Comparison of ENCODE assay signal across 8 cellular contexts in the genomic region with DNA sequence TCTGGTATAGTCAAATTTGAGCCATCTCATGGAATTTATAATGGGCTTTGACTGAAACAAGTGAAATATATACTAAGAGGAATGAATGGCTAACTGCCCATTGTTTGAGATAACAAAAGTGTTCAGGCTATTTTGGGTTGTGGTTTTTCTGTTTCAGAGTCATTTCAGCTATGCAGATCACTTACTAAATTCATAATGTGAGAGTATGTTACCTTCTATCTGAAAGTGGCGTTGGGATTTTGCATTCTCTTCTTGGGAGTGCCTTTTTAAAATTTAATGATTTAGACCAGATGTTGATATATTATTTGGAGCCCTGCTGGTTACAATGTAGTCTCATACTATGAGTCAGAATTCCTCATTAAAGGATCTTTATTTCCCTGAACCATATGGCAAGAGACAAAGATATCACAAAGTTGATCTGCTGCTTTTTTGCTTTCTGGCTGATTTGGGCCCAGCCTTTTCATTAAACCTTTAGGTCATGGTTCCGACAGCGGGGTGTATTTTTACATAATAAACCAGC. TPM values are rescaled to one million over a fixed set of nuclear protein-coding genes. Genes with fewer than 3 reads are reported as not detected.
DNase-seq lines count a peak whose midpoint lies in the region; ATAC-seq and TF ChIP-seq lines count a peak whose summit lies in the region.

No MANE protein-coding gene starts in this region.

- H3K4me2 ChIP-seq in trophoblast cell (ENCODE audit: low read length) = no peak overlapping the region

- no CpG with 5 or more reads among the region's 3 CpGs for WGBS in trophoblast cell (ENCODE audit: extremely low coverage, insufficient coverage, insufficient read length)

- no peak overlapping the region for H2BK120ac ChIP-seq in trophoblast cell (ENCODE audit: insufficient read depth, low read length, poor library complexity)

- no peaks in the 10 kb centered on the region for H3K27me3 ChIP-seq in trophoblast cell (ENCODE audit: insufficient read depth, low read length)

- CTCF ChIA-PET in WTC11 (lab: Charles Lee) = interaction anchor here (0.6 kb wide), 1 partner anchor 9 kb away, joined by 3 read pairs; no protein-coding TSS in a partner anchor
- CTCF ChIA-PET in activated CD4-positive, alpha-beta T cell treated with anti-CD3 and anti-CD28 coated beads for 36 hours (lab: Charles Lee) = interaction anchor here (0.7 to 1.2 kb wide), 3 partner anchors 8 to 590 kb away, joined by 3 to 5 read pairs (median 4); no protein-coding TSS in a partner anchor

- H4K8ac ChIP-seq in trophoblast cell (ENCODE audit: low read depth, low read length) = no peak overlapping the region

- H3K9me3 Mint-ChIP-seq in WTC11 = no peaks in the 10 kb centered on the region
- H3K9me3 Mint-ChIP-seq in activated CD4-positive, alpha-beta T cell treated with anti-CD3 and anti-CD28 coated beads for 36 hours (ENCODE audit: low read depth) = no peaks in the 10 kb centered on the region

- TF ChIP-seq POLR2A in GM18505 (IDR thresholded peaks at IDR 0.05; ENCODE audit: borderline replicate concordance, extremely low read depth, insufficient read depth, insufficient read length) = no peak

- peaks cover 57% of the 10 kb centered on the region for H3K4me1 Mint-ChIP-seq in WTC11
- peaks cover 47% of the 10 kb centered on the region for H3K4me1 Mint-ChIP-seq in activated CD4-positive, alpha-beta T cell treated with anti-CD3 and anti-CD28 coated beads for 36 hours

- no peak overlapping the region for H3K27ac ChIP-seq in trophoblast cell (ENCODE audit: low read depth, low read length)

- H3K23ac ChIP-seq in trophoblast cell (ENCODE audit: low read length) = no peak overlapping the region

- H2AK5ac ChIP-seq in trophoblast cell (ENCODE audit: low read length) = no peak overlapping the region

- ATAC-seq in GM18505 (IDR thresholded peaks at IDR 0.05; ENCODE audit: unreplicated experiment) = peak; percentile 61
- peak; percentile 57 for ATAC-seq in HG03103 (IDR thresholded peaks at IDR 0.05; ENCODE audit: low read depth, unreplicated experiment)
- no peak for ATAC-seq in WTC11
- no peak for ATAC-seq in activated CD4-positive, alpha-beta T cell treated with anti-CD3 and anti-CD28 coated beads for 36 hours
- no peak for ATAC-seq in GM19455 (IDR thresholded peaks at IDR 0.05; ENCODE audit: unreplicated experiment)

- TF ChIP-seq CTCF in WTC11 (IDR thresholded peaks at IDR 0.05) = no peak

- peaks cover 7% of the 10 kb centered on the region for H3K79me2 ChIP-seq in trophoblast cell (ENCODE audit: control insufficient read depth, insufficient read depth, low read length, poor library complexity)

- intact Hi-C loops in activated CD4-positive, alpha-beta T cell treated with anti-CD3 and anti-CD28 coated beads for 36 hours (cut with DNase I, micrococcal nuclease) = no loop called here

- H3K4ac ChIP-seq in trophoblast cell (ENCODE audit: low read depth, low read length) = peak overlapping the region; percentile 79

- H3K4me1 ChIP-seq in trophoblast cell (ENCODE audit: control insufficient read depth in 1 of 2, insufficient read depth in 2 of 2, low read length in 2 of 2) = no peaks in the 10 kb centered on the region

- H3K4me3 ChIP-seq in trophoblast cell (ENCODE audit: low read depth, low read length) = no peak overlapping the region

- no peak overlapping the region for H3K18ac ChIP-seq in trophoblast cell (ENCODE audit: low read length)

- H4K12ac ChIP-seq in trophoblast cell (ENCODE audit: low read depth, low read length) = no peak overlapping the region

- H3K14ac ChIP-seq in trophoblast cell (ENCODE audit: low read length) = no peak overlapping the region

- H3K9ac ChIP-seq in trophoblast cell (ENCODE audit: low read length) = no peak overlapping the region

- H3K27ac Mint-ChIP-seq in WTC11 = peak overlapping the region; percentile 25; the same call in 1 of the 2 replicates
- no peak overlapping the region for H3K27ac Mint-ChIP-seq in activated CD4-positive, alpha-beta T cell treated with anti-CD3 and anti-CD28 coated beads for 36 hours

- peaks cover 4 to 12% of the 10 kb centered on the region in 2 experiments for H3K36me3 ChIP-seq in trophoblast cell (ENCODE audit: control insufficient read depth in 1 of 2, insufficient read depth in 2 of 2, low read length in 2 of 2)

- H3K27me3 Mint-ChIP-seq in WTC11 (ENCODE audit: low read depth) = no peaks in the 10 kb centered on the region
- H3K27me3 Mint-ChIP-seq in activated CD4-positive, alpha-beta T cell treated with anti-CD3 and anti-CD28 coated beads for 36 hours = no peaks in the 10 kb centered on the region

- DNase-seq in WTC11 (ENCODE audit: low spot score) = no peak
- peak in 1 of 2 donors; percentile 58 for DNase-seq in trophoblast cell
- no peak for DNase-seq in COLO829 (ENCODE audit: low spot score)
- no peak for DNase-seq in activated CD4-positive, alpha-beta T cell treated with anti-CD3 and anti-CD28 coated beads for 36 hours
- no peak for DNase-seq in activated T-cell treated with anti-CD3 and anti-CD28 coated beads, Interleukin-2, amount 50 U/mL, for 1 hour

- POLR2A ChIA-PET in WTC11 (lab: Charles Lee) = interaction anchor here (0.6 to 2.5 kb wide), 4 partner anchors 24 to 102 kb away, joined by 3 to 6 read pairs (median 3); no protein-coding TSS in a partner anchor
- POLR2A ChIA-PET in activated CD4-positive, alpha-beta T cell treated with anti-CD3 and anti-CD28 coated beads for 36 hours (lab: Charles Lee) = interaction anchor here (0.6 to 1.0 kb wide), 2 partner anchors 13 to 65 kb away, joined by 3 read pairs; no protein-coding TSS in a partner anchor

- no peaks in the 10 kb centered on the region for H3K79me1 ChIP-seq in trophoblast cell (ENCODE audit: low read length)

- H2BK5ac ChIP-seq in trophoblast cell (ENCODE audit: low read depth, low read length, poor library complexity) = no peak overlapping the region

- no peak overlapping the region for H4K91ac ChIP-seq in trophoblast cell (ENCODE audit: low read depth, low read length)

- H3K4me3 Mint-ChIP-seq in WTC11 = no peak overlapping the region
- no peak overlapping the region for H3K4me3 Mint-ChIP-seq in activated CD4-positive, alpha-beta T cell treated with anti-CD3 and anti-CD28 coated beads for 36 hours

- H2AFZ ChIP-seq in trophoblast cell (ENCODE audit: insufficient read depth, low read length, poor library complexity) = no peak overlapping the region

- H2BK12ac ChIP-seq in trophoblast cell (ENCODE audit: low read length) = no peak overlapping the region

- peaks cover 29% of the 10 kb centered on the region for H3K36me3 Mint-ChIP-seq in WTC11
- peaks cover 5% of the 10 kb centered on the region for H3K36me3 Mint-ChIP-seq in activated CD4-positive, alpha-beta T cell treated with anti-CD3 and anti-CD28 coated beads for 36 hours (ENCODE audit: low read depth)

- H3K9me3 ChIP-seq in trophoblast cell (ENCODE audit: insufficient read depth, low read depth, low read length) = no peaks in the 10 kb centered on the region

TF ChIP-seq in WTC11, 78 proteins besides CTCF, POLR2A, EP300 and RAD21 (continues in another document):
- TF ChIP-seq KAT7 (CRISPR knock-in tag; IDR thresholded peaks at IDR 0.05; ENCODE audit: borderline replicate concordance) (no peak), CREB1 (CRISPR knock-in tag; IDR thresholded peaks at IDR 0.05) (no peak), NR3C1 (CRISPR knock-in tag; conservative IDR thresholded peaks at IDR 0.05; ENCODE audit: low read depth) (no peak), ZNF263 (CRISPR knock-in tag; IDR thresholded peaks at IDR 0.05; ENCODE audit: low read depth) (no peak), NFATC4 (CRISPR knock-in tag; IDR thresholded peaks at IDR 0.05) (no peak), TP53 (CRISPR knock-in tag; IDR thresholded peaks at IDR 0.05) (no peak), ZNF232 (CRISPR knock-in tag; IDR thresholded peaks at IDR 0.05) (no peak), ELF4 (CRISPR knock-in tag; IDR thresholded peaks at IDR 0.05; ENCODE audit: low read depth) (no peak), SP1 (CRISPR knock-in tag; conservative IDR thresholded peaks at IDR 0.05) (no peak), NR1H2 (CRISPR knock-in tag; IDR thresholded peaks at IDR 0.05) (no peak), MYBL2 (CRISPR knock-in tag; IDR thresholded peaks at IDR 0.05) (no peak)
- TF ChIP-seq, protein P1, sequence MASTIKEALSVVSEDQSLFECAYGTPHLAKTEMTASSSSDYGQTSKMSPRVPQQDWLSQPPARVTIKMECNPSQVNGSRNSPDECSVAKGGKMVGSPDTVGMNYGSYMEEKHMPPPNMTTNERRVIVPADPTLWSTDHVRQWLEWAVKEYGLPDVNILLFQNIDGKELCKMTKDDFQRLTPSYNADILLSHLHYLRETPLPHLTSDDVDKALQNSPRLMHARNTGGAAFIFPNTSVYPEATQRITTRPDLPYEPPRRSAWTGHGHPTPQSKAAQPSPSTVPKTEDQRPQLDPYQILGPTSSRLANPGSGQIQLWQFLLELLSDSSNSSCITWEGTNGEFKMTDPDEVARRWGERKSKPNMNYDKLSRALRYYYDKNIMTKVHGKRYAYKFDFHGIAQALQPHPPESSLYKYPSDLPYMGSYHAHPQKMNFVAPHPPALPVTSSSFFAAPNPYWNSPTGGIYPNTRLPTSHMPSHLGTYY (CRISPR knock-in tag; IDR thresholded peaks at IDR 0.05) = no peak
- TF ChIP-seq, protein P2, sequence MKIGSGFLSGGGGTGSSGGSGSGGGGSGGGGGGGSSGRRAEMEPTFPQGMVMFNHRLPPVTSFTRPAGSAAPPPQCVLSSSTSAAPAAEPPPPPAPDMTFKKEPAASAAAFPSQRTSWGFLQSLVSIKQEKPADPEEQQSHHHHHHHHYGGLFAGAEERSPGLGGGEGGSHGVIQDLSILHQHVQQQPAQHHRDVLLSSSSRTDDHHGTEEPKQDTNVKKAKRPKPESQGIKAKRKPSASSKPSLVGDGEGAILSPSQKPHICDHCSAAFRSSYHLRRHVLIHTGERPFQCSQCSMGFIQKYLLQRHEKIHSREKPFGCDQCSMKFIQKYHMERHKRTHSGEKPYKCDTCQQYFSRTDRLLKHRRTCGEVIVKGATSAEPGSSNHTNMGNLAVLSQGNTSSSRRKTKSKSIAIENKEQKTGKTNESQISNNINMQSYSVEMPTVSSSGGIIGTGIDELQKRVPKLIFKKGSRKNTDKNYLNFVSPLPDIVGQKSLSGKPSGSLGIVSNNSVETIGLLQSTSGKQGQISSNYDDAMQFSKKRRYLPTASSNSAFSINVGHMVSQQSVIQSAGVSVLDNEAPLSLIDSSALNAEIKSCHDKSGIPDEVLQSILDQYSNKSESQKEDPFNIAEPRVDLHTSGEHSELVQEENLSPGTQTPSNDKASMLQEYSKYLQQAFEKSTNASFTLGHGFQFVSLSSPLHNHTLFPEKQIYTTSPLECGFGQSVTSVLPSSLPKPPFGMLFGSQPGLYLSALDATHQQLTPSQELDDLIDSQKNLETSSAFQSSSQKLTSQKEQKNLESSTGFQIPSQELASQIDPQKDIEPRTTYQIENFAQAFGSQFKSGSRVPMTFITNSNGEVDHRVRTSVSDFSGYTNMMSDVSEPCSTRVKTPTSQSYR (CRISPR knock-in tag; IDR thresholded peaks at IDR 0.05) = no peak

RNA-seq across cellular contexts. Expression of a gene that starts 10.4 kb away (rescaled TPM):
- total RNA-seq in WTC11 (2021) = 225 to 236 TPM (median 234 TPM) in 3 replicates
- 100 and 103 TPM in 2 replicates for polyA plus RNA-seq in trophoblast cell (2013)
- 10 to 100 TPM; 20.7 to 22.7 TPM for total RNA-seq in activated CD4-positive, alpha-beta T cell treated with anti-CD3 and anti-CD28 coated beads for 36 hours

Comparison
In these comparisons a context has a peak if more than half of its experiments do, and no peak if none do; other contexts are left out.
1. ATAC-seq: peak in GM18505 (single experiment) and HG03103 (single experiment); none in WTC11 (single experiment), activated CD4-positive, alpha-beta T cell treated with anti-CD3 and anti-CD28 coated beads for 36 hours (single experiment) and GM19455 (single experiment).